In genomic region chr7:130489140-130489967, GRCh38 we compare ENCODE assay signal across 13 cellular contexts. TPM values are rescaled to one million over a fixed set of nuclear protein-coding genes. Genes with fewer than 3 reads are reported as not detected.
DNase-seq lines count a peak whose midpoint lies in the region; ATAC-seq and TF ChIP-seq lines count a peak whose summit lies in the region.
"Had no signal": no experiment of that assay in that cellular context is flagged by ENCODE, and none has a peak within 500 bp of the region (broad histone marks: within the 10 kb centered on the region; RNA-seq: fewer than 3 reads in every experiment).

No MANE protein-coding gene starts in this region.

- H3K27me3 Mint-ChIP-seq in nephron (ENCODE audit: low read depth): no peaks in the 10 kb centered on the region

- no peaks in the 10 kb centered on the region for H3K9me3 ChIP-seq in ectodermal cell (ENCODE audit: control insufficient read depth, low read length)
- no peaks in the 10 kb centered on the region for H3K9me3 ChIP-seq in left lung
- H3K9me3 ChIP-seq: neutrophil, vagina had no signal

- peaks cover 3% of the 10 kb centered on the region for H3K9me3 Mint-ChIP-seq in nephron

- H3K27ac ChIP-seq in ectodermal cell (ENCODE audit: insufficient read depth, low read depth, low read length, poor library complexity, severe bottlenecking) (peak overlapping the region; percentile 86), left lung (no peak overlapping the region)
- H3K27ac ChIP-seq: neutrophil, vagina had no signal

- ATAC-seq in left lung: no peak
- no peak for ATAC-seq in HG02588 (IDR thresholded peaks at IDR 0.05; ENCODE audit: unreplicated experiment)
- ATAC-seq: heart right ventricle had no signal

- intact Hi-C loops in left lung (cut with DNase I): no loop called here

- peak overlapping the region; percentile 98 to 100 (median 99) for H3K27ac Mint-ChIP-seq in nephron

- H3K4me3 ChIP-seq in ectodermal cell (ENCODE audit: insufficient read depth, low read depth, low read length): no peak overlapping the region
- no peak overlapping the region for H3K4me3 ChIP-seq in left lung
- H3K4me3 ChIP-seq: vagina had no signal

- H3K36me3 ChIP-seq in ectodermal cell (ENCODE audit: control insufficient read depth, insufficient read depth, low read length) (no peaks in the 10 kb centered on the region), left lung (no peaks in the 10 kb centered on the region)
- H3K36me3 ChIP-seq: heart right ventricle, neutrophil, vagina had no signal

- WGBS in ectodermal cell, 2 experiments: 86 to 87% methylated on average over 10 of the region's 10 CpGs

- DNase-seq in AG08396 (ENCODE audit: low spot score) (peak; percentile 83), NCI-H226 (peak; percentile 96), left lung (no peak), medulla oblongata (ENCODE audit: extremely low spot score) (no peak)
- DNase-seq in stimulated activated CD4-positive, alpha-beta T cell treated with anti-CD3 and anti-CD28 coated beads, Interleukin-4, amount 100 ng/mL, for 4 hours: no peak
- DNase-seq: cerebellar nuclear complex, heart right ventricle, T1000 had no signal

- no peak for TF ChIP-seq CTCF in nephron (IDR thresholded peaks at IDR 0.05; ENCODE audit: unreplicated experiment in 3 of 3)
- TF ChIP-seq CTCF in left lung (IDR thresholded peaks at IDR 0.05): no peak

- H3K27me3 ChIP-seq in ectodermal cell (ENCODE audit: control insufficient read depth, insufficient read depth, low read length, poor library complexity, severe bottlenecking) (peaks cover 3% of the 10 kb centered on the region), left lung (peaks cover 0 to 66% of the 10 kb centered on the region in 2 donors)
- H3K27me3 ChIP-seq: vagina had no signal

- H3K36me3 Mint-ChIP-seq in nephron (ENCODE audit: low read depth): peaks cover 21% of the 10 kb centered on the region

- peak overlapping the region; percentile 28 to 75 (median 31) for H3K4me3 Mint-ChIP-seq in nephron

- peaks cover 63% of the 10 kb centered on the region for H3K4me1 Mint-ChIP-seq in nephron

- H3K4me1 ChIP-seq in ectodermal cell (ENCODE audit: control insufficient read depth, insufficient read depth, low read length): peaks cover 7% of the 10 kb centered on the region
- H3K4me1 ChIP-seq in left lung: peaks cover 6 to 26% of the 10 kb centered on the region in 2 donors

RNA-seq across cellular contexts. Expression of gene MEST, which starts 2.5 kb away (rescaled TPM):
- polyA plus RNA-seq in ectodermal cell (2013, experiment 1 of 4): 318 TPM
- polyA plus RNA-seq in ectodermal cell (2013, experiment 2 of 4): 316 TPM
- 336 TPM for polyA plus RNA-seq in ectodermal cell (2013, experiment 3 of 4)
- polyA plus RNA-seq in ectodermal cell (2013, experiment 4 of 4): 366 TPM
- total RNA-seq in left lung: 100 to 1,000 TPM; 101 to 104 TPM

RNA-seq across cellular contexts. Expression of gene CEP41, which starts 48.5 kb away (rescaled TPM):
- 28.7 TPM for polyA plus RNA-seq in ectodermal cell (2013, experiment 1 of 4)
- polyA plus RNA-seq in ectodermal cell (2013, experiment 2 of 4): 23.2 TPM
- polyA plus RNA-seq in ectodermal cell (2013, experiment 3 of 4): 23.0 TPM
- polyA plus RNA-seq in ectodermal cell (2013, experiment 4 of 4): 23.4 TPM
- total RNA-seq in left lung: 10 to 100 TPM; 12.4 to 16.0 TPM

Comparison
In these comparisons a context has a peak if more than half of its experiments do, and no peak if none do; other contexts are left out.
1. DNase-seq: peak in AG08396 (single experiment) and NCI-H226 (single experiment); none in stimulated activated CD4-positive, alpha-beta T cell treated with anti-CD3 and anti-CD28 coated beads, Interleukin-4, amount 100 ng/mL, for 4 hours (0 of 2), left lung (0 of 2) and medulla oblongata (single experiment).